Comparison of ENCODE assay signal across 13 cellular contexts in the genomic region with DNA sequence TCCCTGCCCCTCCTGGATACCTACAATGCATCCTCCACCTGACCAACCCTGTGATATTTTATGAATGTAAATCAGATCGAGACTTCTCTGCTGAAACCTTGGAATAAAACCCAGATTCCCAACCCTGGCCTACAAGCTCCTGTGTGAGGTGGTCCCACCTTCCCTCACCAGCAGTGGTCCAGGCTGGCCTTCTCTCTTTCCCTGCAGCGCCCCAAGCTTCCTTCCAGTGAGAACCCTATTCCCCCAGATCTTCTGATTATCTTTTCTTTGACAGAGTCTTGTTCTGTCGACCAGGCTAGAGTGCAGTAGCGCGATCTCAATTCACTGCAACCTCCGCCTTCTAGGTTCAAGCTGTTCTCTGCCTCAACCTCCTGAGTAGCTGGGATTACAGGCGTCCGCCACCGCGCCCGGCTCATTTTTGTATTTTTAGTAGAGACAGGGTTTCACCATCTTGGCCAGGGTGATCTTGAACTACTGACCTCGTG. TPM values are rescaled to one million over a fixed set of nuclear protein-coding genes. Genes with fewer than 3 reads are reported as not detected.
DNase-seq lines count a peak whose midpoint lies in the region; ATAC-seq and TF ChIP-seq lines count a peak whose summit lies in the region.
"Had no signal": no experiment of that assay in that cellular context is flagged by ENCODE, and none has a peak within 500 bp of the region (broad histone marks: within the 10 kb centered on the region; RNA-seq: fewer than 3 reads in every experiment).

No MANE protein-coding gene starts in this region.

- intact Hi-C loops in activated CD4-positive, alpha-beta T cell treated with anti-CD3 and anti-CD28 coated beads, Interleukin-2, amount 10 ng/mL, durations not matched to agents 24 days and 14 days (cut with micrococcal nuclease): loop anchor here (10.0 kb wide), 1 partner anchor 113 kb away; no protein-coding TSS in a partner anchor

- H2AFZ ChIP-seq in H9 (ENCODE audit: low read length): no peak overlapping the region

- H3K23me2 ChIP-seq in H9 (ENCODE audit: insufficient read length, low read depth, low read length, poor library complexity, severe bottlenecking): peaks cover 10% of the 10 kb centered on the region

- ATAC-seq in natural killer cell treated with Interleukin-12 subunit alpha and Interleukin-12 subunit beta and Interleukin-15 and Interleukin-18, amount 100 ng/mL, for 72 hours: no peak

- H3K4ac ChIP-seq in H9 (ENCODE audit: low read depth, low read length): no peak overlapping the region

- H4K91ac ChIP-seq in H9 (ENCODE audit: insufficient read length, low read depth, low read length): no peak overlapping the region

- H4K20me1 ChIP-seq in H9 (ENCODE audit: control insufficient read depth, insufficient read depth, insufficient read length): no peaks in the 10 kb centered on the region

- H3K27me3 Mint-ChIP-seq in activated CD4-positive, alpha-beta T cell treated with anti-CD3 and anti-CD28 coated beads, Interleukin-2, amount 10 ng/mL, durations not matched to agents 24 days and 14 days: peaks cover 4% of the 10 kb centered on the region
- H3K27me3 Mint-ChIP-seq in H9 (ENCODE audit: low read depth): no peaks in the 10 kb centered on the region
- H3K27me3 Mint-ChIP-seq in natural killer cell treated with Interleukin-12 subunit alpha and Interleukin-12 subunit beta and Interleukin-15 and Interleukin-18, amount 100 ng/mL, for 72 hours: no peaks in the 10 kb centered on the region

- peak overlapping the region; percentile 80 for H3K4me2 ChIP-seq in H9 (ENCODE audit: insufficient read depth, insufficient read length, low read length)

- H3K56ac ChIP-seq in H9 (ENCODE audit: insufficient read length, low read depth, low read length): no peak overlapping the region

- no peak overlapping the region for H3T11ph ChIP-seq in H9 (ENCODE audit: low read length)

- H2BK5ac ChIP-seq in H9 (ENCODE audit: insufficient read length, low read length): no peak overlapping the region

- no peaks in the 10 kb centered on the region for H3K36me3 ChIP-seq in effector memory CD4-positive, alpha-beta T cell (ENCODE audit: control insufficient read depth, insufficient read depth, low read length)
- H3K36me3 ChIP-seq: esophagus squamous epithelium, ovary had no signal

- peak overlapping the region; percentile 47 for H3K4me3 Mint-ChIP-seq in activated CD4-positive, alpha-beta T cell treated with anti-CD3 and anti-CD28 coated beads, Interleukin-2, amount 10 ng/mL, durations not matched to agents 24 days and 14 days
- peak overlapping the region; percentile 11 to 83; a peak in 3 of 5 replicates for H3K4me3 Mint-ChIP-seq in H9
- peak overlapping the region; percentile 88 for H3K4me3 Mint-ChIP-seq in natural killer cell treated with Interleukin-12 subunit alpha and Interleukin-12 subunit beta and Interleukin-15 and Interleukin-18, amount 100 ng/mL, for 72 hours

- no peak overlapping the region for H2BK20ac ChIP-seq in H9 (ENCODE audit: low read depth, low read length, poor library complexity, severe bottlenecking)

- H2BK15ac ChIP-seq in H9 (ENCODE audit: low read depth, low read length): no peak overlapping the region

- H3K79me2 ChIP-seq in H9 (ENCODE audit: insufficient read depth, low read length): no peaks in the 10 kb centered on the region; the same call in 1 of the 2 replicates

- H4K5ac ChIP-seq in H9 (ENCODE audit: insufficient read length, low read depth, low read length): no peak overlapping the region

- DNase-seq in activated CD4-positive, alpha-beta T cell treated with anti-CD3 and anti-CD28 coated beads, Interleukin-2, amount 10 ng/mL, durations not matched to agents 24 days and 14 days: no peak
- DNase-seq in activated CD4-positive, alpha-beta T cell treated with anti-CD3 and anti-CD28 coated beads, Interleukin-2, amount 50 U/mL, for 48 hours: no peak
- DNase-seq in H9 (no peak), COLO829 (ENCODE audit: low spot score) (no peak), NCI-H226 (no peak)
- no peak for DNase-seq in effector memory CD4-positive, alpha-beta T cell
- DNase-seq in natural killer cell treated with Interleukin-12 subunit alpha and Interleukin-12 subunit beta and Interleukin-15 and Interleukin-18, amount 100 ng/mL, for 72 hours (ENCODE audit: low spot score): no peak
- no peak for DNase-seq in stimulated activated CD4-positive, alpha-beta T cell treated with anti-CD3 and anti-CD28 coated beads, Interleukin-4, amount 100 ng/mL, for 4 hours
- DNase-seq: amniotic stem cell, esophagus squamous epithelium, NCI-H774, ovary had no signal

- H3K27me3 ChIP-seq in H9 (ENCODE audit: insufficient read depth, low read length): no peaks in the 10 kb centered on the region
- H3K27me3 ChIP-seq in effector memory CD4-positive, alpha-beta T cell (replicated peaks; ENCODE audit: control insufficient read depth, insufficient read depth, low read length, poor library complexity, severe bottlenecking): no peaks in the 10 kb centered on the region
- H3K27me3 ChIP-seq: ovary had no signal

- peaks cover 20% of the 10 kb centered on the region for H3K4me1 Mint-ChIP-seq in activated CD4-positive, alpha-beta T cell treated with anti-CD3 and anti-CD28 coated beads, Interleukin-2, amount 10 ng/mL, durations not matched to agents 24 days and 14 days
- H3K4me1 Mint-ChIP-seq in H9: peaks cover 26% of the 10 kb centered on the region in 2 experiments
- peaks cover 37 to 40% of the 10 kb centered on the region in 2 donors for H3K4me1 Mint-ChIP-seq in natural killer cell treated with Interleukin-12 subunit alpha and Interleukin-12 subunit beta and Interleukin-15 and Interleukin-18, amount 100 ng/mL, for 72 hours (ENCODE audit: low read depth in 2 of 2)

- no peak overlapping the region for H3K14ac ChIP-seq in H9 (ENCODE audit: insufficient read depth, low read length)

- H3K4me1 ChIP-seq in H9 (ENCODE audit: insufficient read depth, low read length): no peaks in the 10 kb centered on the region; the same call in 1 of the 2 replicates
- H3K4me1 ChIP-seq in effector memory CD4-positive, alpha-beta T cell (ENCODE audit: control insufficient read depth, insufficient read depth, low read length, poor library complexity, severe bottlenecking): peaks cover 27% of the 10 kb centered on the region

- H2BK120ac ChIP-seq in H9 (ENCODE audit: low read depth, low read length, poor library complexity, severe bottlenecking): no peak overlapping the region

- peaks cover 8% of the 10 kb centered on the region for H3K36me3 Mint-ChIP-seq in activated CD4-positive, alpha-beta T cell treated with anti-CD3 and anti-CD28 coated beads, Interleukin-2, amount 10 ng/mL, durations not matched to agents 24 days and 14 days (ENCODE audit: low read depth)
- peaks cover 0 to 10% (median 8%) of the 10 kb centered on the region in 3 experiments; a peak in 2 of 7 replicates for H3K36me3 Mint-ChIP-seq in H9 (ENCODE audit: insufficient read depth in 1 of 3, low read depth in 3 of 3)
- H3K36me3 Mint-ChIP-seq in natural killer cell treated with Interleukin-12 subunit alpha and Interleukin-12 subunit beta and Interleukin-15 and Interleukin-18, amount 100 ng/mL, for 72 hours: peaks cover 9% of the 10 kb centered on the region

- H2BK12ac ChIP-seq in H9 (ENCODE audit: insufficient read length, low read depth, low read length): no peak overlapping the region

- no peaks in the 10 kb centered on the region for H3K79me1 ChIP-seq in H9 (ENCODE audit: insufficient read depth, low read depth, low read length, poor library complexity, severe bottlenecking)

- no peak overlapping the region for H4K8ac ChIP-seq in H9 (replicated peaks; ENCODE audit: insufficient read length, low read depth, low read length)

- TF ChIP-seq CTCF in H9 (conservative IDR thresholded peaks at IDR 0.05): no peak

- H3K9ac ChIP-seq in H9 (ENCODE audit: extremely low read depth, insufficient read length, low read length): no peak overlapping the region

- H3K27ac ChIP-seq in H9 (ENCODE audit: insufficient read length, low read depth, low read length): no peak overlapping the region
- peak overlapping the region; percentile 50 for H3K27ac ChIP-seq in effector memory CD4-positive, alpha-beta T cell (ENCODE audit: insufficient read depth, low read length, poor library complexity, severe bottlenecking)
- H3K27ac ChIP-seq: ovary had no signal

- no CpG with 5 or more reads among the region's 12 CpGs for WGBS in H9 (ENCODE audit: extremely low coverage, insufficient read length, low lambda C conversion rate)

- H3K9me3 ChIP-seq in H9 (ENCODE audit: control insufficient read depth, low read depth, low read length): no peaks in the 10 kb centered on the region
- H3K9me3 ChIP-seq in effector memory CD4-positive, alpha-beta T cell (ENCODE audit: control insufficient read depth, low read length): no peaks in the 10 kb centered on the region
- H3K9me3 ChIP-seq: esophagus squamous epithelium, ovary had no signal

- H2AK5ac ChIP-seq in H9 (ENCODE audit: insufficient read length, low read length): no peak overlapping the region

- no peaks in the 10 kb centered on the region for H3K9me3 Mint-ChIP-seq in activated CD4-positive, alpha-beta T cell treated with anti-CD3 and anti-CD28 coated beads, Interleukin-2, amount 10 ng/mL, durations not matched to agents 24 days and 14 days
- no peaks in the 10 kb centered on the region; a peak in 1 of 5 replicates for H3K9me3 Mint-ChIP-seq in H9
- H3K9me3 Mint-ChIP-seq in natural killer cell treated with Interleukin-12 subunit alpha and Interleukin-12 subunit beta and Interleukin-15 and Interleukin-18, amount 100 ng/mL, for 72 hours: no peaks in the 10 kb centered on the region

- peak overlapping the region; percentile 9 for H3K4me3 ChIP-seq in effector memory CD4-positive, alpha-beta T cell (ENCODE audit: insufficient read depth, low read depth, low read length, poor library complexity, severe bottlenecking)
- H3K4me3 ChIP-seq: lung, ovary had no signal

- peak overlapping the region; percentile 41 for H3K27ac Mint-ChIP-seq in activated CD4-positive, alpha-beta T cell treated with anti-CD3 and anti-CD28 coated beads, Interleukin-2, amount 10 ng/mL, durations not matched to agents 24 days and 14 days
- peak overlapping the region in 2 of 3 experiments; percentile 17 to 21; a peak in 2 of 7 replicates for H3K27ac Mint-ChIP-seq in H9
- peak overlapping the region; percentile 71 to 90 for H3K27ac Mint-ChIP-seq in natural killer cell treated with Interleukin-12 subunit alpha and Interleukin-12 subunit beta and Interleukin-15 and Interleukin-18, amount 100 ng/mL, for 72 hours

- peak overlapping the region; percentile 44 for H3K18ac ChIP-seq in H9 (ENCODE audit: insufficient read length, low read depth, low read length)

- H3K23ac ChIP-seq in H9 (ENCODE audit: insufficient read length, low read depth, low read length): no peak overlapping the region

RNA-seq across cellular contexts. Expression of gene HELZ, which starts 2.5 kb away (rescaled TPM):
- 73.5 and 74.7 TPM in 2 replicates for total RNA-seq in activated CD4-positive, alpha-beta T cell treated with anti-CD3 and anti-CD28 coated beads, Interleukin-2, amount 10 ng/mL, durations not matched to agents 24 days and 14 days
- total RNA-seq in H9 (2021): 49.3 and 49.8 TPM in 2 replicates
- 100 to 1,000 TPM; 106 to 110 TPM for total RNA-seq in natural killer cell treated with Interleukin-12 subunit alpha and Interleukin-12 subunit beta and Interleukin-15 and Interleukin-18, amount 100 ng/mL, for 72 hours

Comparison
In these comparisons a context has a peak if more than half of its experiments do, and no peak if none do; other contexts are left out.
1. H3K27ac Mint-ChIP-seq: peak in every context shown above with its lines; median percentile 80 in natural killer cell treated with Interleukin-12 subunit alpha and Interleukin-12 subunit beta and Interleukin-15 and Interleukin-18, amount 100 ng/mL, for 72 hours; 41 in activated CD4-positive, alpha-beta T cell treated with anti-CD3 and anti-CD28 coated beads, Interleukin-2, amount 10 ng/mL, durations not matched to agents 24 days and 14 days; 19 in H9.